8 cellular contexts compared by ENCODE assay signal in the genomic region with DNA sequence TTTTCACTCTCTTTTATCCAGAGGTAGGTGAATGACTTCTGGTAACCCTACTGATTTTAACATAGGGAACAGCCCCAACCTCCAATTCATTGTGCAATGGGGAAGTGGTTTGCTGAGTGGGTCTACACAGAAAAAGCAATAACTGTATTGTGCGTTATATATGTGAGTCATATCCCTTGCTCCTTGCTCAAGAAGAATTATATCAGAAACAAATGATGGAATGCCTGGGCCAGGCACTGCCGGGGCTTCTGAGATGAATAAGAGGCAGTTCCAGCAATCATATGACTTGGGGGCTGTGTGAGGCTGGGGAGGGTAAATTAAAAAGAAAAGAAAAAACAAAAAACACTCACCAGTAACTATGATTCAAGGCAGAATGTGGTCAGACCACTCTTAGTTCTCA.
DNase-seq lines count a peak whose midpoint lies in the region; ATAC-seq, FAIRE-seq and TF ChIP-seq lines count a peak whose summit lies in the region.

No MANE protein-coding gene starts in this region.

- DNase-seq in GF-D8 (lab: John Stamatoyannopoulos, UW): peak; percentile 88
- peak; percentile 79 for DNase-seq in RCC 7860 (ENCODE audit: low spot score)
- DNase-seq in fibroblast of gingiva (ENCODE audit: low read depth): peak; percentile 77
- DNase-seq in retinal pigment epithelial cell (ENCODE audit: low read depth): peak; percentile 88
- DNase-seq in GM13976 (ENCODE audit: low spot score): no peak

- H3K4me3 ChIP-seq in retinal pigment epithelial cell (ENCODE audit: low read length): no peak overlapping the region

- ATAC-seq in GM21528 (IDR thresholded peaks at IDR 0.05; ENCODE audit: low FRiP score, unreplicated experiment) (no peak), HG03439 (IDR thresholded peaks at IDR 0.05; ENCODE audit: unreplicated experiment) (no peak), HG03095 (IDR thresholded peaks at IDR 0.05; ENCODE audit: unreplicated experiment) (no peak)

- peak; percentile 95 for FAIRE-seq in RCC 7860 (lab: Jason Lieb, UNC)

- in situ Hi-C loops in GM13976 (cut with MboI; ENCODE audit: low sequenced_read_pairs, unreplicated experiment): no loop called here

- TF ChIP-seq CTCF in retinal pigment epithelial cell (conservative IDR thresholded peaks at IDR 0.05; ENCODE audit: low read depth, low read length) (no peak), GM13976 (IDR thresholded peaks at IDR 0.05; ENCODE audit: borderline replicate concordance, control extremely low read depth, extremely low read depth, insufficient read depth, missing control alignments) (no peak)
